In the genomic region with DNA sequence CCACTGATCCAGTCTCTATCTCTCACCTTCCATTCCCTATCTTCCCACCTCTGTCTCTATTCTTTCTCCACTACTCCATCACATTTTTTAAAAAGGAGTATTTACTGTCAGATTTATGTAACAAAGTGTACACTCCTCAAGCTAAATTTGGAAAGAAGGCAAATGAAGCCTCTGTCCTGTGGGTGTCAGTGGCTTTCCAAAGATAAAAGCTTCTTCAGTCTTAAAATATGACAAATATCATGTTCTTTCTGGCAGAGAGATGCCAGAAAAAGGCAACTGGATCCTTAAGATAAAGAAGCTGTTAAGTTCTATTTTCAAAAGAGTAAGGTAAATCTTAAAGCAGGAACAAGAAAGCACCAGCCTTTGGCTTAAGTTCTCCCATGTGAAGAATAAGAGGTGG, we compare ENCODE assay signal across 1 cellular context.
TF ChIP-seq lines count a peak whose summit lies in the region.

No MANE protein-coding gene starts in this region.

TF ChIP-seq in K562, 482 proteins besides CTCF, POLR2A, EP300 and RAD21:
- TF ChIP-seq BRD9 (IDR thresholded peaks at IDR 0.05; ENCODE audit: low read depth, partially characterized antibody) (no peak), PHF21A (IDR thresholded peaks at IDR 0.05; ENCODE audit: borderline replicate concordance, low read depth) (no peak), TSC22D4 (tag; IDR thresholded peaks at IDR 0.05) (no peak), TCF3 (CRISPR knock-in tag; IDR thresholded peaks at IDR 0.05) (peak; percentile 69), MEIS2 (IDR thresholded peaks at IDR 0.05; ENCODE audit: partially characterized antibody) (peak; percentile 13), PRMT5 (CRISPR knock-in tag; IDR thresholded peaks at IDR 0.05) (no peak), CBFA2T3 (IDR thresholded peaks at IDR 0.05) (peak; percentile 30), CHD2 (IDR thresholded peaks at IDR 0.05; ENCODE audit: low read depth, low read length) (no peak), ZNF232 (CRISPR knock-in tag; IDR thresholded peaks at IDR 0.05) (no peak), ZNF165 (CRISPR knock-in tag; IDR thresholded peaks at IDR 0.05; ENCODE audit: borderline replicate concordance) (no peak), PHF20 (IDR thresholded peaks at IDR 0.05; ENCODE audit: partially characterized antibody) (no peak), ILK (tag; IDR thresholded peaks at IDR 0.05; ENCODE audit: borderline replicate concordance, low read depth) (no peak)
